1 cellular context compared by ENCODE assay signal in genomic region chr19:44628793-44629192, GRCh38.
TF ChIP-seq lines count a peak whose summit lies in the region.

No MANE protein-coding gene starts in this region.

TF ChIP-seq in IMR-90, 13 proteins besides CTCF, POLR2A, EP300 and RAD21:
- TF ChIP-seq CHD1 (IDR thresholded peaks at IDR 0.05; ENCODE audit: low read depth, low read length): no peak
- TF ChIP-seq SMC3 (IDR thresholded peaks at IDR 0.05; ENCODE audit: low read depth, low read length): no peak
- no peak for TF ChIP-seq RFX5 (IDR thresholded peaks at IDR 0.05; ENCODE audit: low read depth, low read length)
- TF ChIP-seq CEBPB (IDR thresholded peaks at IDR 0.05; ENCODE audit: low read depth, low read length): no peak
- TF ChIP-seq MAZ (IDR thresholded peaks at IDR 0.05; ENCODE audit: borderline replicate concordance, low read depth, low read length): no peak
- no peak for TF ChIP-seq BHLHE40 (IDR thresholded peaks at IDR 0.05; ENCODE audit: low read depth, low read length)
- no peak for TF ChIP-seq MAFK (IDR thresholded peaks at IDR 0.05; ENCODE audit: low read depth, low read length)
- TF ChIP-seq FOS (IDR thresholded peaks at IDR 0.05; ENCODE audit: low read depth, low read length): no peak
- TF ChIP-seq NFE2L2 (IDR thresholded peaks at IDR 0.05; ENCODE audit: low read depth, low read length): no peak
- no peak for TF ChIP-seq MXI1 (IDR thresholded peaks at IDR 0.05; ENCODE audit: borderline replicate concordance, low read depth, low read length)
